In genomic region chr2:233976690-233977294, GRCh38 we compare ENCODE assay signal across 1 cellular context.
TF ChIP-seq lines count a peak whose summit lies in the region.

No MANE protein-coding gene starts in this region.

TF ChIP-seq in WTC11, 78 proteins besides CTCF, POLR2A, EP300 and RAD21 (continued from another document):
- TF ChIP-seq ZNF263 (CRISPR knock-in tag; IDR thresholded peaks at IDR 0.05; ENCODE audit: low read depth) (no peak), RELA (CRISPR knock-in tag; IDR thresholded peaks at IDR 0.05; ENCODE audit: borderline replicate concordance) (no peak), CBFB (CRISPR knock-in tag; IDR thresholded peaks at IDR 0.05; ENCODE audit: low read depth) (no peak), ATF2 (CRISPR knock-in tag; IDR thresholded peaks at IDR 0.05; ENCODE audit: borderline replicate concordance, low read depth) (no peak), NR3C1 (CRISPR knock-in tag; conservative IDR thresholded peaks at IDR 0.05; ENCODE audit: low read depth) (no peak), OVOL2 (CRISPR knock-in tag; IDR thresholded peaks at IDR 0.05; ENCODE audit: borderline replicate concordance) (no peak)
